In the genomic region with DNA sequence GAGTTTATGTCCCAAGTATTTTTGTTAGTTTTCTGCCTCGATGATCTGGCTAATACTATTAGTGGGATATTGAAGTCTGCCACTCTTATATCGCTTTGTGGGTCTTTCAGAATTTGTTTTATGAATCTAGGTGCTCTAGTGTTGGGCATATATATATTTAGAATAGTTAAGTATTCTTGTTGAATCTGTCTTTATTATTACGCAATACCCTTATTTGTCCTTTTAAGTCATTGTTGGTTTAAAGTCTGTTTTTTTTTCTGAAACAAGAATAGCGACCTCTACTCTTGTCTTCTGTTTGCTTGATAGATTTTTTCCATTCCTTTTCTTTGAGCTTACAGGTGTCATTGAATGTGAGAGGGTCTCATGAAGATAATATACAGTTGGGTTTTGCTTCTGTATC, we compare ENCODE assay signal across 29 cellular contexts.
"Had no signal": no experiment of that assay in that cellular context is flagged by ENCODE, and none has a peak within 500 bp of the region (broad histone marks: within the 10 kb centered on the region; RNA-seq: fewer than 3 reads in every experiment).

No MANE protein-coding gene starts in this region.

- H3K4me1 ChIP-seq: pancreas, psoas muscle, spleen, suprapubic skin, testis, tibial artery, transverse colon, upper lobe of right lung, uterus had no signal

- DNase-seq: naive thymus-derived CD8-positive, alpha-beta T cell; nephron progenitor cell; nucleus accumbens; pancreas; posterior cingulate gyrus; psoas muscle; right cardiac atrium; spleen; stimulated activated CD4-positive, alpha-beta T cell treated with anti-CD3 and anti-CD28 coated beads, Interleukin-12 subunit alpha, Interleukin-12 subunit beta, amount 100 ng/mL, for 4 hours; stimulated activated CD4-positive, alpha-beta T cell treated with anti-CD3 and anti-CD28 coated beads, Interleukin-1b, Interleukin-23, amount 100 ng/mL, for 48 hours; stimulated activated CD4-positive, alpha-beta T cell treated with anti-CD3 and anti-CD28 coated beads, Interleukin-4, amount 100 ng/mL, for 1 hour; stimulated activated CD4-positive, alpha-beta T cell treated with anti-CD3 and anti-CD28 coated beads, Interleukin-4, amount 100 ng/mL, for 4 hours; stimulated activated CD8-positive, alpha-beta memory T cell treated with anti-CD3 and anti-CD28 coated beads, Interleukin-4, amount 100 ng/mL, for 48 hours; stimulated activated naive CD4-positive, alpha-beta T cell; stimulated activated naive CD8-positive, alpha-beta T cell treated with anti-CD3 and anti-CD28 coated beads, Interleukin-15, amount 100 ng/mL, for 72 hours; stimulated activated naive CD8-positive, alpha-beta T cell treated with anti-CD3 and anti-CD28 coated beads, Interleukin-15, Interleukin-2, amounts not matched to agents 100 U/mL and 50 U/mL, for 24 hours; substantia nigra; testis; tibial artery; transverse colon; upper lobe of right lung; uterus had no signal

- H3K27me3 ChIP-seq: neutrophil, pancreas, spleen, suprapubic skin, testis, tibial artery, transverse colon, upper lobe of right lung, uterus had no signal

- H3K36me3 ChIP-seq: neutrophil, pancreas, spleen, suprapubic skin, tibial artery, transverse colon, upper lobe of right lung, uterus had no signal

- H3K27ac ChIP-seq: neutrophil, pancreas, psoas muscle, skin epidermis, spleen, suprapubic skin, testis, tibial artery, transverse colon, upper lobe of right lung, uterus had no signal

- H3K4me3 ChIP-seq: pancreas, psoas muscle, skin epidermis, smooth muscle cell, spleen, suprapubic skin, testis, tibial artery, transverse colon, upper lobe of right lung, uterus had no signal

- H3K4me2 ChIP-seq: smooth muscle cell had no signal

- ATAC-seq: naive thymus-derived CD8-positive, alpha-beta T cell; natural killer cell treated with Interleukin-12 subunit alpha and Interleukin-12 subunit beta and Interleukin-15 and Interleukin-18, amount 100 ng/mL, for 72 hours; pancreas; psoas muscle; right cardiac atrium; sciatic nerve; stimulated activated memory B cell treated with anti-CD40 and anti-IgM and Interleukin-4, amounts not matched to agents 10 μg/mL and 1 μg/mL and 100 μg/mL, for 72 hours; stimulated activated naive CD8-positive, alpha-beta T cell treated with anti-CD3 and anti-CD28 coated beads, Interleukin-15, amount 100 ng/mL, for 72 hours; stimulated activated naive CD8-positive, alpha-beta T cell treated with anti-CD3 and anti-CD28 coated beads, Interleukin-15, Interleukin-2, amounts not matched to agents 100 U/mL and 50 U/mL, for 24 hours; upper lobe of right lung had no signal

- H3K9me3 ChIP-seq: neutrophil, pancreas, psoas muscle, suprapubic skin, testis, transverse colon, upper lobe of right lung, uterus had no signal

- FAIRE-seq: pancreas had no signal
